Comparison of ENCODE assay signal across 17 cellular contexts in genomic region chr7:1094870-1095269, GRCh38. TPM values are rescaled to one million over a fixed set of nuclear protein-coding genes. Genes with fewer than 3 reads are reported as not detected.
DNase-seq lines count a peak whose midpoint lies in the region; ATAC-seq and TF ChIP-seq lines count a peak whose summit lies in the region.
"Had no signal": no experiment of that assay in that cellular context is flagged by ENCODE, and none has a peak within 500 bp of the region (broad histone marks: within the 10 kb centered on the region; RNA-seq: fewer than 3 reads in every experiment).

No MANE protein-coding gene starts in this region.

- CTCF ChIA-PET in Panc1 (lab: Charles Lee), result no interaction called here

- POLR2A ChIA-PET in Panc1 (lab: Charles Lee), result interaction anchor here (0.6 kb wide), 1 partner anchor 12 kb away, joined by 3 read pairs; no protein-coding TSS in a partner anchor

- peaks cover 32% of the 10 kb centered on the region; the same call in 1 of the 2 replicates for H4K20me1 ChIP-seq in BLaER1

- no peak overlapping the region for H3K4me3 ChIP-seq in BLaER1
- no peak overlapping the region for H3K4me3 ChIP-seq in Panc1 (ENCODE audit: low read depth in 2 of 2, low read length in 2 of 2)
- no peak overlapping the region for H3K4me3 ChIP-seq in gastroesophageal sphincter
- H3K4me3 ChIP-seq in spleen, result no peak overlapping the region
- H3K4me3 ChIP-seq: A549, GM23248 had no signal

- TF ChIP-seq POLR2A in gastroesophageal sphincter (IDR thresholded peaks at IDR 0.05), result no peak
- TF ChIP-seq POLR2A in spleen (IDR thresholded peaks at IDR 0.05), result no peak

- no TSS peak for BruUV-seq in Panc1 (replicated peaks; lab: Mats Ljungman, UMichigan)

- no CpG with 5 or more reads among the region's 14 CpGs for WGBS in gastroesophageal sphincter (ENCODE audit: low coverage in 1 of 2), 2 donors
- 83 to 93% (median 89%) methylated on average over 9 to 14 of the region's 14 CpGs for WGBS in spleen, 5 donors

- peak overlapping the region; percentile 98 for H3K4me2 ChIP-seq in BLaER1
- H3K4me2 ChIP-seq: A549 had no signal

- H3K36me3 ChIP-seq in BLaER1 (peaks cover 37% of the 10 kb centered on the region), Panc1 (ENCODE audit: control insufficient read depth, insufficient read depth, low read length) (no peaks in the 10 kb centered on the region), gastroesophageal sphincter (peaks cover 0 to 52% of the 10 kb centered on the region in 2 donors), spleen (peaks cover 0 to 31% (median 8%) of the 10 kb centered on the region in 6 donors)

- TF ChIP-seq CTCF in Panc1 (IDR thresholded peaks at IDR 0.05) (no peak), gastroesophageal sphincter (IDR thresholded peaks at IDR 0.05) (no peak), spleen (IDR thresholded peaks at IDR 0.05 in 8 of 11, conservative IDR thresholded peaks at IDR 0.05 in 3 of 11) (no peak)

- H3K4me1 ChIP-seq in BLaER1 (peaks cover 87% of the 10 kb centered on the region), Panc1 (ENCODE audit: control insufficient read depth, insufficient read depth, low read length) (peaks cover 4% of the 10 kb centered on the region; the same call in 1 of the 2 replicates), gastroesophageal sphincter (peaks cover 0 to 24% (median 0%) of the 10 kb centered on the region in 3 donors), spleen (peaks cover 0 to 26% (median 0%) of the 10 kb centered on the region in 6 donors)
- H3K4me1 ChIP-seq: A549 had no signal

- in situ Hi-C loops in Panc1 (cut with HindIII; ENCODE audit: low pct_unique_long_range_greater_than_20kb, low sequenced_read_pairs), result no loop called here

- no peak for TF ChIP-seq EP300 in gastroesophageal sphincter (IDR thresholded peaks at IDR 0.05)

- H3K9me3 ChIP-seq in BLaER1, result no peaks in the 10 kb centered on the region
- no peaks in the 10 kb centered on the region for H3K9me3 ChIP-seq in Panc1 (ENCODE audit: control insufficient read depth, insufficient read depth, low read depth, low read length)
- H3K9me3 ChIP-seq in gastroesophageal sphincter, result no peaks in the 10 kb centered on the region
- no peaks in the 10 kb centered on the region for H3K9me3 ChIP-seq in spleen
- H3K9me3 ChIP-seq: A549 had no signal

- H3K27me3 ChIP-seq in BLaER1, result no peaks in the 10 kb centered on the region
- H3K27me3 ChIP-seq in Panc1 (ENCODE audit: control insufficient read depth, insufficient read depth, low read length), result no peaks in the 10 kb centered on the region
- H3K27me3 ChIP-seq in gastroesophageal sphincter, result no peaks in the 10 kb centered on the region
- H3K27me3 ChIP-seq in spleen (replicated peaks in 1 of 7), result no peaks in the 10 kb centered on the region

- H3K9ac ChIP-seq in BLaER1, result peak overlapping the region; percentile 41; the same call in 1 of the 2 replicates
- H3K9ac ChIP-seq: GM23248 had no signal

- ATAC-seq in Panc1, result 0 out of 2 replicates have a peak, but pooled peaks have one; percentile 10
- no peak for ATAC-seq in gastroesophageal sphincter
- ATAC-seq in HG03342 (IDR thresholded peaks at IDR 0.05; ENCODE audit: unreplicated experiment), result no peak
- ATAC-seq in HG03175 (IDR thresholded peaks at IDR 0.05; ENCODE audit: unreplicated experiment), result no peak
- ATAC-seq: A549 had no signal

- H3K27ac ChIP-seq in BLaER1 (peak overlapping the region; percentile 20), Panc1 (ENCODE audit: low read length) (no peak overlapping the region), gastroesophageal sphincter (peak overlapping the region in 3 of 4 donors; percentile 1 to 64 (median 13)), spleen (no peak overlapping the region)
- H3K27ac ChIP-seq: A549, GM23248 had no signal

- intact Hi-C loops in Panc1 (cut with micrococcal nuclease; ENCODE audit: unreplicated experiment) (no loop called here), spleen (cut with DNase I; ENCODE audit: low total_unique reads) (no loop called here)

- DNase-seq in Panc1 (ENCODE audit: low read depth, low spot score), result no peak
- DNase-seq in spleen, result peak; percentile 44
- DNase-seq in NCI-H1694 treated with DMSO at 0.1 percent for 48 hours (lab: John Stamatoyannopoulos, UW), result no peak
- no peak for DNase-seq in putamen (ENCODE audit: low spot score)
- DNase-seq: DMS 273 treated with DMSO at 0.1 percent for 48 hours, GF-D8, GM23248, KG1, NCI-H1436 treated with DMSO at 0.1 percent for 48 hours, NCI-H2081 treated with DMSO at 0.1 percent for 48 hours, NCI-H524, SHP77 treated with DMSO at 0.1 percent for 48 hours had no signal

RNA-seq across cellular contexts. Expression of gene GPER1, which starts 7.0 kb away (rescaled TPM):
- 2.9 TPM for total RNA-seq in Panc1 (2021; ENCODE audit: unreplicated experiment)
- 3.9 TPM for polyA plus RNA-seq in Panc1 (2012; ENCODE audit: insufficient read length)
- 10 to 100 TPM in 1 of 4 donors, 1 to 10 TPM in 3; 7.1 to 20.2 (median 7.8) TPM for total RNA-seq in gastroesophageal sphincter
- 10 to 100 TPM in 1 of 7 donors, 1 to 10 TPM in 6; 3.0 to 14.2 (median 6.1) TPM for total RNA-seq in spleen
- 1 to 10 TPM; 3.7 to 6.4 (median 3.9) TPM for polyA plus RNA-seq in spleen

RNA-seq across cellular contexts. Expression of gene GPR146, which starts 50.5 kb away (rescaled TPM):
- 2.9 TPM for total RNA-seq in Panc1 (2021; ENCODE audit: unreplicated experiment)
- 3.6 TPM for polyA plus RNA-seq in Panc1 (2012; ENCODE audit: insufficient read length)
- total RNA-seq in gastroesophageal sphincter, result 10 to 100 TPM; 13.6 to 27.9 (median 16.3) TPM
- total RNA-seq in spleen, result 10 to 100 TPM in 5 of 7 donors, 1 to 10 TPM in 2; 7.1 to 19.2 (median 13.3) TPM
- polyA plus RNA-seq in spleen, result 1 to 10 TPM; 3.9 to 7.3 (median 5.0) TPM

Comparison
In these comparisons a context has a peak if more than half of its experiments do, and no peak if none do; other contexts are left out.
1. H3K27ac ChIP-seq: peak in BLaER1 (single experiment) and gastroesophageal sphincter (3 of 4); none in Panc1 (single experiment) and spleen (0 of 8).